ENCODE assay signal across 1 cellular context in the genomic region with DNA sequence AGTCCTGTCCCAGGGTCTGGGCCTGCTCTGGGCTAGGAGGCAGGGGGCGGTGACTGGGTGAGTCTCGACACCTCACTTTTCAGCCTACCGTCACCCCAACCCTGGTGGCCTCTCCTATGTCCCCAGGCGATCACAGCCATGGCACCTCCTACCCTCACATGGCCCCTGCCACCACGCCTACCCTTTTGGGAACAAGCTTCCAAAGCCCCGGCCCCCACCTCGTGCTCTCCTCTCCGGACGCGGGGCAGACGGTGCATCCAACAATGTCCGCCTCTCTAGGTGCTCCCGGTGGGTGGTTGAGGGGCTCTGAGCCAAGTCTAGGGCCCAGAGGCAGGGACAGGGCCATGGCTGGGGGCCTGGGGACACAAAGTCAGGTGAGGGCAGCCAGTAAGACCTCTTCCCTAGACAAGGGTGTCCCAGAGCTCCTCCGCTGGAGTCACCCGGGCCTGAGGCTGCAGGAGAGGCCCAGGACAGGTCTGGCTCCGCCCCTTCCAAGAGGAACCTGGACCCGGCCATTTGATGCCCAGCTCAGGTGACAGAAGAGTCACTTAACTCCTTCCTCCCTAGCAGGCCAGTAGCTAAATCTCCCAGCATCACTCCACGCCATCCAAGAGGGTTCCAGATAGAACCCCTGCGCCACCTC.
TF ChIP-seq lines count a peak whose summit lies in the region.

A gene with protein sequence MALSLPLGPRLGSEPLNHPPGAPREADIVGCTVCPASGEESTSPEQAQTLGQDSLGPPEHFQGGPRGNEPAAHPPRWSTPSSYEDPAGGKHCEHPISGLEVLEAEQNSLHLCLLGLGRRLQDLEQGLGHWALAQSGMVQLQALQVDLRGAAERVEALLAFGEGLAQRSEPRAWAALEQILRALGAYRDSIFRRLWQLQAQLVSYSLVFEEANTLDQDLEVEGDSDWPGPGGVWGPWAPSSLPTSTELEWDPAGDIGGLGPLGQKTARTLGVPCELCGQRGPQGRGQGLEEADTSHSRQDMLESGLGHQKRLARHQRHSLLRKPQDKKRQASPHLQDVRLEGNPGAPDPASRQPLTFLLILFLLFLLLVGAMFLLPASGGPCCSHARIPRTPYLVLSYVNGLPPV (minus strand): TSS at position 478 of the 643 bp plus-strand sequence. CDS start 132 bp downstream, at position 346.

TF ChIP-seq in HepG2, 621 proteins besides CTCF, POLR2A, EP300 and RAD21 (continued from another document and continues in another):
- TF ChIP-seq HNRNPH1 (optimal IDR thresholded peaks at IDR 0.05; ENCODE audit: low read depth, low read length): no peak
- TF ChIP-seq ETV5 (CRISPR knock-in tag; IDR thresholded peaks at IDR 0.05; ENCODE audit: borderline replicate concordance): 0 out of 2 replicates have a peak, but pooled peaks have one; percentile 29
- no peak for TF ChIP-seq DR1 (CRISPR knock-in tag; IDR thresholded peaks at IDR 0.05)
- TF ChIP-seq, protein P1, sequence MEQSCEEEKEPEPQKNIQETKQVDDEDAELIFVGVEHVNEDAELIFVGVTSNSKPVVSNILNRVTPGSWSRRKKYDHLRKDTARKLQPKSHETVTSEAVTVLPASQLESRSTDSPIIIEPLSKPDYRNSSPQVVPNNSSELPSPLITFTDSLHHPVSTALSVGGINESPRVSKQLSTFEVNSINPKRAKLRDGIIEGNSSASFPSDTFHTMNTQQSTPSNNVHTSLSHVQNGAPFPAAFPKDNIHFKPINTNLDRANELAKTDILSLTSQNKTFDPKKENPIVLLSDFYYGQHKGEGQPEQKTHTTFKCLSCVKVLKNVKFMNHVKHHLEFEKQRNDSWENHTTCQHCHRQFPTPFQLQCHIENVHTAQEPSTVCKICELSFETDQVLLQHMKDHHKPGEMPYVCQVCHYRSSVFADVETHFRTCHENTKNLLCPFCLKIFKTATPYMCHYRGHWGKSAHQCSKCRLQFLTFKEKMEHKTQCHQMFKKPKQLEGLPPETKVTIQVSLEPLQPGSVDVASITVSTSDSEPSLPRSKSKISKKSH (CRISPR knock-in tag; IDR thresholded peaks at IDR 0.05; ENCODE audit: borderline replicate concordance): peak; percentile 78; the same call in 1 of the 2 replicates
- TF ChIP-seq ZNF629 (CRISPR knock-in tag; conservative IDR thresholded peaks at IDR 0.05): no peak
- TF ChIP-seq, protein P2, sequence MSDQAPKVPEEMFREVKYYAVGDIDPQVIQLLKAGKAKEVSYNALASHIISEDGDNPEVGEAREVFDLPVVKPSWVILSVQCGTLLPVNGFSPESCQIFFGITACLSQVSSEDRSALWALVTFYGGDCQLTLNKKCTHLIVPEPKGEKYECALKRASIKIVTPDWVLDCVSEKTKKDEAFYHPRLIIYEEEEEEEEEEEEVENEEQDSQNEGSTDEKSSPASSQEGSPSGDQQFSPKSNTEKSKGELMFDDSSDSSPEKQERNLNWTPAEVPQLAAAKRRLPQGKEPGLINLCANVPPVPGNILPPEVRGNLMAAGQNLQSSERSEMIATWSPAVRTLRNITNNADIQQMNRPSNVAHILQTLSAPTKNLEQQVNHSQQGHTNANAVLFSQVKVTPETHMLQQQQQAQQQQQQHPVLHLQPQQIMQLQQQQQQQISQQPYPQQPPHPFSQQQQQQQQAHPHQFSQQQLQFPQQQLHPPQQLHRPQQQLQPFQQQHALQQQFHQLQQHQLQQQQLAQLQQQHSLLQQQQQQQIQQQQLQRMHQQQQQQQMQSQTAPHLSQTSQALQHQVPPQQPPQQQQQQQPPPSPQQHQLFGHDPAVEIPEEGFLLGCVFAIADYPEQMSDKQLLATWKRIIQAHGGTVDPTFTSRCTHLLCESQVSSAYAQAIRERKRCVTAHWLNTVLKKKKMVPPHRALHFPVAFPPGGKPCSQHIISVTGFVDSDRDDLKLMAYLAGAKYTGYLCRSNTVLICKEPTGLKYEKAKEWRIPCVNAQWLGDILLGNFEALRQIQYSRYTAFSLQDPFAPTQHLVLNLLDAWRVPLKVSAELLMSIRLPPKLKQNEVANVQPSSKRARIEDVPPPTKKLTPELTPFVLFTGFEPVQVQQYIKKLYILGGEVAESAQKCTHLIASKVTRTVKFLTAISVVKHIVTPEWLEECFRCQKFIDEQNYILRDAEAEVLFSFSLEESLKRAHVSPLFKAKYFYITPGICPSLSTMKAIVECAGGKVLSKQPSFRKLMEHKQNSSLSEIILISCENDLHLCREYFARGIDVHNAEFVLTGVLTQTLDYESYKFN (CRISPR knock-in tag; conservative IDR thresholded peaks at IDR 0.05): peak; percentile 44
- no peak; the same call in 1 of the 2 replicates for TF ChIP-seq SAFB2 (CRISPR knock-in tag; IDR thresholded peaks at IDR 0.05; ENCODE audit: borderline replicate concordance, low read depth)
- peak; percentile 76 for TF ChIP-seq SRSF1 (optimal IDR thresholded peaks at IDR 0.05; ENCODE audit: low read depth, low read length)
- TF ChIP-seq ZNF329 (CRISPR knock-in tag; IDR thresholded peaks at IDR 0.05; ENCODE audit: low read depth): peak; percentile 56; the same call in 1 of the 2 replicates
- no peak for TF ChIP-seq ZNF367 (CRISPR knock-in tag; IDR thresholded peaks at IDR 0.05; ENCODE audit: borderline replicate concordance)
- no peak for TF ChIP-seq ZSCAN20 (CRISPR knock-in tag; IDR thresholded peaks at IDR 0.05; ENCODE audit: borderline replicate concordance)
- TF ChIP-seq ZNF550 (CRISPR knock-in tag; IDR thresholded peaks at IDR 0.05; ENCODE audit: borderline replicate concordance): 0 out of 2 replicates have a peak, but pooled peaks have one; percentile 76
- peak; percentile 98 for TF ChIP-seq ZNF652 (CRISPR knock-in tag; IDR thresholded peaks at IDR 0.05; ENCODE audit: borderline replicate concordance, low read depth)
- TF ChIP-seq POLR2G (IDR thresholded peaks at IDR 0.05; ENCODE audit: low read depth, low read length): peak; percentile 85
- TF ChIP-seq, protein P3, sequence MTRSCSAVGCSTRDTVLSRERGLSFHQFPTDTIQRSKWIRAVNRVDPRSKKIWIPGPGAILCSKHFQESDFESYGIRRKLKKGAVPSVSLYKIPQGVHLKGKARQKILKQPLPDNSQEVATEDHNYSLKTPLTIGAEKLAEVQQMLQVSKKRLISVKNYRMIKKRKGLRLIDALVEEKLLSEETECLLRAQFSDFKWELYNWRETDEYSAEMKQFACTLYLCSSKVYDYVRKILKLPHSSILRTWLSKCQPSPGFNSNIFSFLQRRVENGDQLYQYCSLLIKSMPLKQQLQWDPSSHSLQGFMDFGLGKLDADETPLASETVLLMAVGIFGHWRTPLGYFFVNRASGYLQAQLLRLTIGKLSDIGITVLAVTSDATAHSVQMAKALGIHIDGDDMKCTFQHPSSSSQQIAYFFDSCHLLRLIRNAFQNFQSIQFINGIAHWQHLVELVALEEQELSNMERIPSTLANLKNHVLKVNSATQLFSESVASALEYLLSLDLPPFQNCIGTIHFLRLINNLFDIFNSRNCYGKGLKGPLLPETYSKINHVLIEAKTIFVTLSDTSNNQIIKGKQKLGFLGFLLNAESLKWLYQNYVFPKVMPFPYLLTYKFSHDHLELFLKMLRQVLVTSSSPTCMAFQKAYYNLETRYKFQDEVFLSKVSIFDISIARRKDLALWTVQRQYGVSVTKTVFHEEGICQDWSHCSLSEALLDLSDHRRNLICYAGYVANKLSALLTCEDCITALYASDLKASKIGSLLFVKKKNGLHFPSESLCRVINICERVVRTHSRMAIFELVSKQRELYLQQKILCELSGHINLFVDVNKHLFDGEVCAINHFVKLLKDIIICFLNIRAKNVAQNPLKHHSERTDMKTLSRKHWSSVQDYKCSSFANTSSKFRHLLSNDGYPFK (CRISPR knock-in tag; IDR thresholded peaks at IDR 0.05; ENCODE audit: borderline replicate concordance): peak; percentile 86; the same call in 1 of the 2 replicates
- TF ChIP-seq ZNF850 (CRISPR knock-in tag; conservative IDR thresholded peaks at IDR 0.05): no peak
- TF ChIP-seq SIN3B (IDR thresholded peaks at IDR 0.05; ENCODE audit: low read length): no peak
- TF ChIP-seq, protein P4, sequence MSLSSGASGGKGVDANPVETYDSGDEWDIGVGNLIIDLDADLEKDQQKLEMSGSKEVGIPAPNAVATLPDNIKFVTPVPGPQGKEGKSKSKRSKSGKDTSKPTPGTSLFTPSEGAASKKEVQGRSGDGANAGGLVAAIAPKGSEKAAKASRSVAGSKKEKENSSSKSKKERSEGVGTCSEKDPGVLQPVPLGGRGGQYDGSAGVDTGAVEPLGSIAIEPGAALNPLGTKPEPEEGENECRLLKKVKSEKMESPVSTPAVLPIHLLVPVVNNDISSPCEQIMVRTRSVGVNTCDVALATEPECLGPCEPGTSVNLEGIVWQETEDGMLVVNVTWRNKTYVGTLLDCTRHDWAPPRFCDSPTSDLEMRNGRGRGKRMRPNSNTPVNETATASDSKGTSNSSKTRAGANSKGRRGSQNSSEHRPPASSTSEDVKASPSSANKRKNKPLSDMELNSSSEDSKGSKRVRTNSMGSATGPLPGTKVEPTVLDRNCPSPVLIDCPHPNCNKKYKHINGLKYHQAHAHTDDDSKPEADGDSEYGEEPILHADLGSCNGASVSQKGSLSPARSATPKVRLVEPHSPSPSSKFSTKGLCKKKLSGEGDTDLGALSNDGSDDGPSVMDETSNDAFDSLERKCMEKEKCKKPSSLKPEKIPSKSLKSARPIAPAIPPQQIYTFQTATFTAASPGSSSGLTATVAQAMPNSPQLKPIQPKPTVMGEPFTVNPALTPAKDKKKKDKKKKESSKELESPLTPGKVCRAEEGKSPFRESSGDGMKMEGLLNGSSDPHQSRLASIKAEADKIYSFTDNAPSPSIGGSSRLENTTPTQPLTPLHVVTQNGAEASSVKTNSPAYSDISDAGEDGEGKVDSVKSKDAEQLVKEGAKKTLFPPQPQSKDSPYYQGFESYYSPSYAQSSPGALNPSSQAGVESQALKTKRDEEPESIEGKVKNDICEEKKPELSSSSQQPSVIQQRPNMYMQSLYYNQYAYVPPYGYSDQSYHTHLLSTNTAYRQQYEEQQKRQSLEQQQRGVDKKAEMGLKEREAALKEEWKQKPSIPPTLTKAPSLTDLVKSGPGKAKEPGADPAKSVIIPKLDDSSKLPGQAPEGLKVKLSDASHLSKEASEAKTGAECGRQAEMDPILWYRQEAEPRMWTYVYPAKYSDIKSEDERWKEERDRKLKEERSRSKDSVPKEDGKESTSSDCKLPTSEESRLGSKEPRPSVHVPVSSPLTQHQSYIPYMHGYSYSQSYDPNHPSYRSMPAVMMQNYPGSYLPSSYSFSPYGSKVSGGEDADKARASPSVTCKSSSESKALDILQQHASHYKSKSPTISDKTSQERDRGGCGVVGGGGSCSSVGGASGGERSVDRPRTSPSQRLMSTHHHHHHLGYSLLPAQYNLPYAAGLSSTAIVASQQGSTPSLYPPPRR (CRISPR knock-in tag; IDR thresholded peaks at IDR 0.05; ENCODE audit: borderline replicate concordance): 0 out of 2 replicates have a peak, but pooled peaks have one; percentile 35
- TF ChIP-seq, protein P5, sequence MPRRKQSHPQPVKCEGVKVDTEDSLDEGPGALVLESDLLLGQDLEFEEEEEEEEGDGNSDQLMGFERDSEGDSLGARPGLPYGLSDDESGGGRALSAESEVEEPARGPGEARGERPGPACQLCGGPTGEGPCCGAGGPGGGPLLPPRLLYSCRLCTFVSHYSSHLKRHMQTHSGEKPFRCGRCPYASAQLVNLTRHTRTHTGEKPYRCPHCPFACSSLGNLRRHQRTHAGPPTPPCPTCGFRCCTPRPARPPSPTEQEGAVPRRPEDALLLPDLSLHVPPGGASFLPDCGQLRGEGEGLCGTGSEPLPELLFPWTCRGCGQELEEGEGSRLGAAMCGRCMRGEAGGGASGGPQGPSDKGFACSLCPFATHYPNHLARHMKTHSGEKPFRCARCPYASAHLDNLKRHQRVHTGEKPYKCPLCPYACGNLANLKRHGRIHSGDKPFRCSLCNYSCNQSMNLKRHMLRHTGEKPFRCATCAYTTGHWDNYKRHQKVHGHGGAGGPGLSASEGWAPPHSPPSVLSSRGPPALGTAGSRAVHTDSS (CRISPR knock-in tag; conservative IDR thresholded peaks at IDR 0.05): no peak
- TF ChIP-seq TSC22D2 (CRISPR knock-in tag; IDR thresholded peaks at IDR 0.05; ENCODE audit: borderline replicate concordance): peak; percentile 72; the same call in 1 of the 2 replicates
- 0 out of 2 replicates have a peak, but pooled peaks have one; percentile 54 for TF ChIP-seq ZC3H4 (CRISPR knock-in tag; IDR thresholded peaks at IDR 0.05; ENCODE audit: borderline replicate concordance)
- TF ChIP-seq TBL1XR1 (IDR thresholded peaks at IDR 0.05; ENCODE audit: borderline replicate concordance, low read length, partially characterized antibody): no peak
- no peak for TF ChIP-seq ZFP37 (CRISPR knock-in tag; IDR thresholded peaks at IDR 0.05; ENCODE audit: borderline replicate concordance)
- peak; percentile 72; the same call in 1 of the 2 replicates for TF ChIP-seq YEATS4 (CRISPR knock-in tag; IDR thresholded peaks at IDR 0.05; ENCODE audit: borderline replicate concordance)
- no peak for TF ChIP-seq ZSCAN30 (CRISPR knock-in tag; IDR thresholded peaks at IDR 0.05)
- peak; percentile 36; the same call in 1 of the 2 replicates for TF ChIP-seq ATF7-NPFF (CRISPR knock-in tag; IDR thresholded peaks at IDR 0.05; ENCODE audit: low read depth)
- 0 out of 2 replicates have a peak, but pooled peaks have one; percentile 37 for TF ChIP-seq NR1H2 (CRISPR knock-in tag; IDR thresholded peaks at IDR 0.05; ENCODE audit: borderline replicate concordance, low read depth)
- no peak for TF ChIP-seq ATAD3A (CRISPR knock-in tag; IDR thresholded peaks at IDR 0.05)
- TF ChIP-seq MBNL3 (CRISPR knock-in tag; conservative IDR thresholded peaks at IDR 0.05): no peak
- TF ChIP-seq MAFK (conservative IDR thresholded peaks at IDR 0.05 in 1 of 2, IDR thresholded peaks at IDR 0.05 in 1 of 2; ENCODE audit: low read length in 2 of 2): no peak
- TF ChIP-seq NFIB (CRISPR knock-in tag; IDR thresholded peaks at IDR 0.05; ENCODE audit: borderline replicate concordance): no peak
- TF ChIP-seq, protein P6, sequence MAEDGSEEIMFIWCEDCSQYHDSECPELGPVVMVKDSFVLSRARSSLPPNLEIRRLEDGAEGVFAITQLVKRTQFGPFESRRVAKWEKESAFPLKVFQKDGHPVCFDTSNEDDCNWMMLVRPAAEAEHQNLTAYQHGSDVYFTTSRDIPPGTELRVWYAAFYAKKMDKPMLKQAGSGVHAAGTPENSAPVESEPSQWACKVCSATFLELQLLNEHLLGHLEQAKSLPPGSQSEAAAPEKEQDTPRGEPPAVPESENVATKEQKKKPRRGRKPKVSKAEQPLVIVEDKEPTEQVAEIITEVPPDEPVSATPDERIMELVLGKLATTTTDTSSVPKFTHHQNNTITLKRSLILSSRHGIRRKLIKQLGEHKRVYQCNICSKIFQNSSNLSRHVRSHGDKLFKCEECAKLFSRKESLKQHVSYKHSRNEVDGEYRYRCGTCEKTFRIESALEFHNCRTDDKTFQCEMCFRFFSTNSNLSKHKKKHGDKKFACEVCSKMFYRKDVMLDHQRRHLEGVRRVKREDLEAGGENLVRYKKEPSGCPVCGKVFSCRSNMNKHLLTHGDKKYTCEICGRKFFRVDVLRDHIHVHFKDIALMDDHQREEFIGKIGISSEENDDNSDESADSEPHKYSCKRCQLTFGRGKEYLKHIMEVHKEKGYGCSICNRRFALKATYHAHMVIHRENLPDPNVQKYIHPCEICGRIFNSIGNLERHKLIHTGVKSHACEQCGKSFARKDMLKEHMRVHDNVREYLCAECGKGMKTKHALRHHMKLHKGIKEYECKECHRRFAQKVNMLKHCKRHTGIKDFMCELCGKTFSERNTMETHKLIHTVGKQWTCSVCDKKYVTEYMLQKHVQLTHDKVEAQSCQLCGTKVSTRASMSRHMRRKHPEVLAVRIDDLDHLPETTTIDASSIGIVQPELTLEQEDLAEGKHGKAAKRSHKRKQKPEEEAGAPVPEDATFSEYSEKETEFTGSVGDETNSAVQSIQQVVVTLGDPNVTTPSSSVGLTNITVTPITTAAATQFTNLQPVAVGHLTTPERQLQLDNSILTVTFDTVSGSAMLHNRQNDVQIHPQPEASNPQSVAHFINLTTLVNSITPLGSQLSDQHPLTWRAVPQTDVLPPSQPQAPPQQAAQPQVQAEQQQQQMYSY (CRISPR knock-in tag; IDR thresholded peaks at IDR 0.05): 0 out of 2 replicates have a peak, but pooled peaks have one; percentile 21
- peak; percentile 76; the same call in 1 of the 2 replicates for TF ChIP-seq ZNF543 (CRISPR knock-in tag; IDR thresholded peaks at IDR 0.05)
- TF ChIP-seq ZNF546 (CRISPR knock-in tag; conservative IDR thresholded peaks at IDR 0.05): peak; percentile 78; the same call in 1 of the 2 replicates
